Comparison of ENCODE assay signal across 9 cellular contexts in genomic region chr10:97553575-97554100, GRCh38. TPM values are rescaled to one million over a fixed set of nuclear protein-coding genes. Genes with fewer than 3 reads are reported as not detected.
DNase-seq lines count a peak whose midpoint lies in the region; ATAC-seq, FAIRE-seq and TF ChIP-seq lines count a peak whose summit lies in the region.
"Had no signal": no experiment of that assay in that cellular context is flagged by ENCODE, and none has a peak within 500 bp of the region (broad histone marks: within the 10 kb centered on the region; RNA-seq: fewer than 3 reads in every experiment).

No MANE protein-coding gene starts in this region.

- POLR2A ChIA-PET in RWPE1 (lab: Yijun Ruan, JAX; ENCODE audit: low non-redundant PET) = no interaction called here

- TF ChIP-seq CTCF in RWPE1 (conservative IDR thresholded peaks at IDR 0.05; ENCODE audit: low read depth) (peak; percentile 91), pancreas (IDR thresholded peaks at IDR 0.05) (peak; percentile 29 to 68 (median 48))

- DNase-seq in NCI-H1092 treated with DMSO at 0.1 percent for 48 hours (lab: John Stamatoyannopoulos, UW) (peak; percentile 33), NCI-H1092 (lab: John Stamatoyannopoulos, UW) (no peak), HPDE6-E6E7 (ENCODE audit: extremely low spot score) (peak; percentile 67), RWPE1 (ENCODE audit: low spot score) (peak; percentile 77), globus pallidus (ENCODE audit: low spot score) (peak; percentile 77), pancreas (peak in 5 of 6 donors; percentile 38 to 78 (median 67)), urothelium cell line (ENCODE audit: low spot score) (peak; percentile 48)
- DNase-seq in activated effector memory CD4-positive, alpha-beta T cell treated with anti-CD3 and anti-CD28 coated beads, Interleukin-2, amount 50 U/mL, for 16 hours = peak; percentile 86

- no peak overlapping the region for H3K4me3 ChIP-seq in pancreas
- H3K4me3 ChIP-seq: BLaER1 had no signal

- H3K36me3 ChIP-seq in pancreas = no peaks in the 10 kb centered on the region
- H3K36me3 ChIP-seq: BLaER1 had no signal

- FAIRE-seq in pancreas (lab: Jason Lieb, UNC) (no peak), urothelium cell line (lab: Jason Lieb, UNC) (no peak)

- 20 to 23% methylated on average over 7 of the region's 7 CpGs for WGBS in pancreas, 2 donors

- ATAC-seq in pancreas = peak; percentile 96 to 98 (median 97)

- H3K27ac ChIP-seq in RWPE1 (peak overlapping the region; percentile 60), pancreas (no peak overlapping the region)
- H3K27ac ChIP-seq: BLaER1 had no signal

- no peaks in the 10 kb centered on the region for H3K27me3 ChIP-seq in pancreas
- H3K27me3 ChIP-seq: BLaER1 had no signal

- intact Hi-C loops in pancreas (cut with DNase I) = loop anchor here in 1 of 3 donors (5.0 kb wide), 1 partner anchor 91 kb away; no protein-coding TSS in a partner anchor

- CTCF ChIA-PET in RWPE1 (lab: Yijun Ruan, JAX) = interaction anchor here (0.5 to 3.0 kb wide), 23 partner anchors 8 to 97 kb away, joined by 3 to 30 read pairs (median 4); partner anchors contain the start of gene ANKRD2

- H3K4me1 ChIP-seq in pancreas = no peaks in the 10 kb centered on the region
- H3K4me1 ChIP-seq: BLaER1 had no signal

- H3K9me3 ChIP-seq in pancreas = no peaks in the 10 kb centered on the region

RNA-seq across cellular contexts. Expression of gene ANKRD2, which starts 18.9 kb away (rescaled TPM):
- total RNA-seq in pancreas = under 1 TPM; 0.12 to 0.56 (median 0.29) TPM
- polyA plus RNA-seq in pancreas = 1 to 10 TPM in 1 of 2 donors, under 1 TPM in 1; 0.61 to 1.6 TPM

RNA-seq across cellular contexts. Expression of gene HOGA1, which starts 30.6 kb away (rescaled TPM):
- 10 to 100 TPM in 2 of 6 donors, 1 to 10 TPM in 4; 7.2 to 14.9 (median 8.7) TPM for total RNA-seq in pancreas
- polyA plus RNA-seq in pancreas = 10 to 100 TPM; 15.9 to 20.5 TPM

RNA-seq across cellular contexts. Expression of gene C10orf62, which starts 35.9 kb away (rescaled TPM):
- 1 to 10 TPM in 2 of 6 donors, under 1 TPM in 4; 0.34 to 1.9 (median 0.61) TPM for total RNA-seq in pancreas
- polyA plus RNA-seq in pancreas = under 1 TPM; 0.12 to 0.95 TPM

RNA-seq across cellular contexts. Expression of gene UBTD1, which starts 54.9 kb away (rescaled TPM):
- total RNA-seq in pancreas = 1 to 10 TPM; 3.9 to 6.8 (median 4.5) TPM
- 1 to 10 TPM; 6.8 to 9.0 TPM for polyA plus RNA-seq in pancreas

RNA-seq across cellular contexts. Expression of gene MMS19, which starts 55.4 kb away (rescaled TPM):
- 10 to 100 TPM; 18.0 to 33.3 (median 22.3) TPM for total RNA-seq in pancreas
- polyA plus RNA-seq in pancreas = 10 to 100 TPM; 40.2 to 65.7 TPM
